ENCODE assay signal across 13 cellular contexts in genomic region chr5:1765141-1765879, GRCh38.
DNase-seq lines count a peak whose midpoint lies in the region; ATAC-seq lines count a peak whose summit lies in the region.
"Had no signal": no experiment of that assay in that cellular context is flagged by ENCODE, and none has a peak within 500 bp of the region (broad histone marks: within the 10 kb centered on the region; RNA-seq: fewer than 3 reads in every experiment).

No MANE protein-coding gene starts in this region.

- ATAC-seq in GM19351 (IDR thresholded peaks at IDR 0.05; ENCODE audit: unreplicated experiment) = peak; percentile 42
- ATAC-seq in HG03521 (IDR thresholded peaks at IDR 0.05; ENCODE audit: unreplicated experiment) = peak; percentile 88
- no peak for ATAC-seq in GM18909 (IDR thresholded peaks at IDR 0.05; ENCODE audit: poor library complexity, unreplicated experiment)

- no peak overlapping the region for H3K27ac ChIP-seq in BLaER1 treated with 17β-estradiol and CSF1 and Interleukin-3, amounts not matched to agents 10 nM and 100 nM
- H3K27ac ChIP-seq: uterus had no signal

- H3K4me3 ChIP-seq in BLaER1 treated with 17β-estradiol and CSF1 and Interleukin-3, amounts not matched to agents 10 nM and 100 nM = no peak overlapping the region
- H3K4me3 ChIP-seq: uterus had no signal

- H3K4me2 ChIP-seq in BLaER1 treated with 17β-estradiol and CSF1 and Interleukin-3, amounts not matched to agents 10 nM and 100 nM = peak overlapping the region in 7 of 11 experiments; percentile 12 to 90 (median 79); a peak in 12 of 22 replicates

- DNase-seq in germinal center (ENCODE audit: low spot score) (peak; percentile 65), DMS 273 treated with DMSO at 0.1 percent for 48 hours (lab: John Stamatoyannopoulos, UW) (no peak), inferior parietal cortex (ENCODE audit: extremely low spot score) (no peak)
- no peak for DNase-seq in stimulated activated naive CD4-positive, alpha-beta T cell treated with Interleukin-2 at 50 U/mL for 16 hours (lab: John Stamatoyannopoulos, UW)
- DNase-seq: anterior cingulate cortex; effector CD4-positive, alpha-beta T cell; HFFc6; stimulated activated CD4-positive, alpha-beta T cell treated with anti-CD3 and anti-CD28 coated beads, Interleukin-1b, Interleukin-23, amount 100 ng/mL, for 48 hours had no signal

- peaks cover 0 to 45% (median 9%) of the 10 kb centered on the region in 11 experiments; a peak in 16 of 22 replicates for H3K27me3 ChIP-seq in BLaER1 treated with 17β-estradiol and CSF1 and Interleukin-3, amounts not matched to agents 10 nM and 100 nM
- H3K27me3 ChIP-seq: uterus had no signal

- no peak overlapping the region for H3K9ac ChIP-seq in BLaER1 treated with 17β-estradiol and CSF1 and Interleukin-3, amounts not matched to agents 10 nM and 100 nM

- peaks cover 0 to 3% (median 0%) of the 10 kb centered on the region in 11 experiments; a peak in 2 of 22 replicates for H3K9me3 ChIP-seq in BLaER1 treated with 17β-estradiol and CSF1 and Interleukin-3, amounts not matched to agents 10 nM and 100 nM (replicated peaks in 1 of 11)
- H3K9me3 ChIP-seq: uterus had no signal

- peaks cover 18 to 53% (median 49%) of the 10 kb centered on the region in 10 experiments for H3K4me1 ChIP-seq in BLaER1 treated with 17β-estradiol and CSF1 and Interleukin-3, amounts not matched to agents 10 nM and 100 nM
- H3K4me1 ChIP-seq: uterus had no signal

- peaks cover 0 to 7% (median 0%) of the 10 kb centered on the region in 11 experiments; a peak in 2 of 22 replicates for H4K20me1 ChIP-seq in BLaER1 treated with 17β-estradiol and CSF1 and Interleukin-3, amounts not matched to agents 10 nM and 100 nM

- no peaks in the 10 kb centered on the region for H3K36me3 ChIP-seq in BLaER1 treated with 17β-estradiol and CSF1 and Interleukin-3, amounts not matched to agents 10 nM and 100 nM
- H3K36me3 ChIP-seq: uterus had no signal
